In the genomic region with DNA sequence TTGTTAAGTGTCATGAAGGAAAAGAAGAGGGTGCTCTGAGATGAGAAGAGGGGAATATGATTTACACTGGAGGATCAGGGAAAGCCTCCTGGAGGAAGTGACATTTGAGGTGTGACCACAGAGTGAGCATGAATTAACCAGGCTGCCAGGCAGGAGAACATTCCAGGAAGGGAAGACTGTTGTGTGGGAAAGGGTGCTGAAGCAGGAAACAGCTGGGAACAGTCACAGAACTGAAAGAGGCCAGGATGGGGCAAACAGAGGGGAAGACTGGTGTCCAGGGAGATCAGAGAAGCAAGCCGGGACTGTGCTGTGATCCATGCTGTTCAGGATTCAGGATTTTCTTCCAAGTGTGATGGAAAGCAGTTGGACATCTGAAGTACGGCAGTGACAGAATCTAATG, we compare ENCODE assay signal across 11 cellular contexts. TPM values are rescaled to one million over a fixed set of nuclear protein-coding genes. Genes with fewer than 3 reads are reported as not detected.
DNase-seq lines count a peak whose midpoint lies in the region; ATAC-seq and TF ChIP-seq lines count a peak whose summit lies in the region.
"Had no signal": no experiment of that assay in that cellular context is flagged by ENCODE, and none has a peak within 500 bp of the region (broad histone marks: within the 10 kb centered on the region; RNA-seq: fewer than 3 reads in every experiment).

No MANE protein-coding gene starts in this region.

- no peaks in the 10 kb centered on the region for H3K27me3 Mint-ChIP-seq in endodermal cell (ENCODE audit: insufficient read depth)
- H3K27me3 Mint-ChIP-seq: stimulated activated naive CD8-positive, alpha-beta T cell treated with anti-CD3 and anti-CD28 coated beads, Interleukin-15, amount 100 ng/mL, for 72 hours had no signal

- H3K27ac Mint-ChIP-seq in endodermal cell: no peak overlapping the region
- H3K27ac Mint-ChIP-seq: stimulated activated naive CD8-positive, alpha-beta T cell treated with anti-CD3 and anti-CD28 coated beads, Interleukin-15, amount 100 ng/mL, for 72 hours had no signal

- no peaks in the 10 kb centered on the region for H3K9me3 Mint-ChIP-seq in endodermal cell
- H3K9me3 Mint-ChIP-seq: stimulated activated naive CD8-positive, alpha-beta T cell treated with anti-CD3 and anti-CD28 coated beads, Interleukin-15, amount 100 ng/mL, for 72 hours had no signal

- H3K27me3 ChIP-seq in endodermal cell (ENCODE audit: control insufficient read depth, insufficient read depth, low read length, poor library complexity, severe bottlenecking) (no peaks in the 10 kb centered on the region), colonic mucosa (no peaks in the 10 kb centered on the region)

- H3K9ac ChIP-seq in endodermal cell (ENCODE audit: extremely low read depth, low read length, poor library complexity, severe bottlenecking): no peak overlapping the region
- H3K9ac ChIP-seq in colonic mucosa (ENCODE audit: low read depth in 2 of 2, low read length in 2 of 2): no peak overlapping the region

- H3K4me1 ChIP-seq in endodermal cell (ENCODE audit: control insufficient read depth, insufficient read depth, low read length) (no peaks in the 10 kb centered on the region), colonic mucosa (no peaks in the 10 kb centered on the region)

- intact Hi-C loops in colonic mucosa (cut with DNase I): no loop called here

- DNase-seq in A172 (ENCODE audit: low spot score): peak; percentile 49
- peak; percentile 89 for DNase-seq in HT1080 (ENCODE audit: low read depth)
- peak; percentile 48 for DNase-seq in endodermal cell
- peak; percentile 58 for DNase-seq in left kidney (ENCODE audit: low read depth, low spot score)
- DNase-seq in colonic mucosa: no peak
- DNase-seq in CD1c-positive myeloid dendritic cell (ENCODE audit: extremely low spot score): no peak
- DNase-seq in NCI-H2196 treated with DMSO at 0.1 percent for 48 hours (lab: John Stamatoyannopoulos, UW; ENCODE audit: unreplicated experiment): no peak
- DNase-seq: NCI-H2171 treated with DMSO at 0.1 percent for 48 hours; SIG-M5; stimulated activated naive CD8-positive, alpha-beta T cell treated with anti-CD3 and anti-CD28 coated beads, Interleukin-15, amount 100 ng/mL, for 72 hours had no signal

- H3K9me3 ChIP-seq in endodermal cell (ENCODE audit: control insufficient read depth, low read length) (no peaks in the 10 kb centered on the region), colonic mucosa (no peaks in the 10 kb centered on the region)

- peaks cover 47% of the 10 kb centered on the region for H3K36me3 ChIP-seq in endodermal cell (ENCODE audit: control insufficient read depth, insufficient read depth, low read length)
- no peaks in the 10 kb centered on the region for H3K36me3 ChIP-seq in colonic mucosa

- H3K4me3 ChIP-seq in endodermal cell (ENCODE audit: low read length) (no peak overlapping the region), colonic mucosa (no peak overlapping the region)

- H3K4me3 Mint-ChIP-seq in endodermal cell: no peak overlapping the region
- H3K4me3 Mint-ChIP-seq: stimulated activated naive CD8-positive, alpha-beta T cell treated with anti-CD3 and anti-CD28 coated beads, Interleukin-15, amount 100 ng/mL, for 72 hours had no signal

- peaks cover 29% of the 10 kb centered on the region for H3K36me3 Mint-ChIP-seq in endodermal cell (ENCODE audit: low read depth)

- no peak for ATAC-seq in HG03045 (IDR thresholded peaks at IDR 0.05; ENCODE audit: unreplicated experiment)
- ATAC-seq: stimulated activated naive CD8-positive, alpha-beta T cell treated with anti-CD3 and anti-CD28 coated beads, Interleukin-15, amount 100 ng/mL, for 72 hours had no signal

- no peak overlapping the region for H3K27ac ChIP-seq in endodermal cell (ENCODE audit: low read depth, low read length)
- no peak overlapping the region for H3K27ac ChIP-seq in colonic mucosa

- WGBS in endodermal cell (ENCODE audit: insufficient coverage in 1 of 2, insufficient read length in 1 of 2), 2 experiments: 98 to 100% methylated on average over 2 of the region's 2 CpGs

- peaks cover 9% of the 10 kb centered on the region for H3K4me1 Mint-ChIP-seq in endodermal cell

- TF ChIP-seq CTCF in endodermal cell (conservative IDR thresholded peaks at IDR 0.05) (no peak), colonic mucosa (IDR thresholded peaks at IDR 0.05) (no peak)

RNA-seq across cellular contexts. Expression of a gene that starts 14.9 kb away (rescaled TPM):
- 3.6 and 4.0 TPM in 2 replicates for total RNA-seq in A172 (2014; rRNA removed; shearing (Covaris generic))
- total RNA-seq in HT1080 (2014; rRNA removed; shearing (Covaris generic)): 11.8 and 20.0 TPM in 2 replicates
- polyA plus RNA-seq in HT1080 (2015; cell fraction: cytosol; rRNA removed): 16.7 and 23.5 TPM in 2 replicates
- 17.1 and 19.8 TPM in 2 replicates for polyA plus RNA-seq in HT1080 (2015; cell fraction: nucleus; rRNA removed)
- total RNA-seq in endodermal cell (100 to 1,000 TPM in 1 of 2 donors, 10 to 100 TPM in 1; 95.1 to 125 TPM), colonic mucosa (10 to 100 TPM; 25.3 to 28.4 TPM)
- polyA plus RNA-seq in endodermal cell (2013, experiment 1 of 2): 32.0 TPM
- 35.9 TPM for polyA plus RNA-seq in endodermal cell (2013, experiment 2 of 2)

Comparison
In these comparisons a context has a peak if more than half of its experiments do, and no peak if none do; other contexts are left out.
1. DNase-seq: peak in A172 (single experiment), HT1080 (single experiment), endodermal cell (single experiment) and left kidney (single experiment); none in colonic mucosa (single experiment), CD1c-positive myeloid dendritic cell (single experiment) and NCI-H2196 treated with DMSO at 0.1 percent for 48 hours (single experiment).